In genomic region chr11:62905927-62906531, GRCh38 we compare ENCODE assay signal across 1 cellular context.
TF ChIP-seq lines count a peak whose summit lies in the region.

No MANE protein-coding gene starts in this region.

TF ChIP-seq in K562, 482 proteins besides CTCF, POLR2A, EP300 and RAD21 (continued from another document and continues in another):
- TF ChIP-seq ARNT (IDR thresholded peaks at IDR 0.05) (0 out of 4 replicates have a peak, but pooled peaks of 1 of the 2 experiments have one; percentile 37), TBL1XR1 (IDR thresholded peaks at IDR 0.05; ENCODE audit: low read length in 2 of 2) (peak in 1 of 2 experiments; percentile 51; a peak in 2 of 4 replicates), RCOR1 (IDR thresholded peaks at IDR 0.05; ENCODE audit: borderline replicate concordance in 1 of 2, low read depth in 2 of 2, low read length in 2 of 2) (peak in 1 of 2 experiments; percentile 87; a peak in 2 of 4 replicates), NEUROD1 (IDR thresholded peaks at IDR 0.05; ENCODE audit: borderline replicate concordance, low read depth, low read length, partially characterized antibody) (no peak), TRIM25 (IDR thresholded peaks at IDR 0.05; ENCODE audit: borderline replicate concordance) (no peak), FOXK1 (CRISPR knock-in tag; IDR thresholded peaks at IDR 0.05; ENCODE audit: borderline replicate concordance) (peak; percentile 55; the same call in 1 of the 2 replicates), NCOA6 (IDR thresholded peaks at IDR 0.05) (no peak), GTF2A2 (tag; IDR thresholded peaks at IDR 0.05) (no peak), POU5F1 (IDR thresholded peaks at IDR 0.05; ENCODE audit: borderline replicate concordance, low read depth, low read length, partially characterized antibody) (no peak), BCOR (IDR thresholded peaks at IDR 0.05) (peak; percentile 17; the same call in 1 of the 2 replicates), ZNF740 (CRISPR knock-in tag; IDR thresholded peaks at IDR 0.05) (no peak), ZNF740 (tag; IDR thresholded peaks at IDR 0.05) (no peak), CBFA2T2 (conservative IDR thresholded peaks at IDR 0.05) (peak; percentile 21; the same call in 1 of the 2 replicates), TOE1 (IDR thresholded peaks at IDR 0.05; ENCODE audit: borderline replicate concordance) (no peak), TOE1 (CRISPR knock-in tag; IDR thresholded peaks at IDR 0.05; ENCODE audit: borderline replicate concordance, low read depth) (no peak), DPF2 (IDR thresholded peaks at IDR 0.05) (peak; percentile 47; the same call in 1 of the 2 replicates), TAL1 (IDR thresholded peaks at IDR 0.05) (peak; percentile 59; the same call in 1 of the 2 replicates), JUND (IDR thresholded peaks at IDR 0.05; ENCODE audit: borderline replicate concordance, low read depth, low read length) (peak; percentile 48; the same call in 1 of the 2 replicates), JUND (tag; IDR thresholded peaks at IDR 0.05; ENCODE audit: borderline replicate concordance, low read depth, low read length) (no peak), MAZ (CRISPR knock-in tag; conservative IDR thresholded peaks at IDR 0.05 in 1 of 2, IDR thresholded peaks at IDR 0.05 in 1 of 2) (no peak; a peak in 1 of 4 replicates), CHD2 (IDR thresholded peaks at IDR 0.05; ENCODE audit: low read depth, low read length) (peak; percentile 31; the same call in 1 of the 2 replicates), ZNF143 (CRISPR knock-in tag; IDR thresholded peaks at IDR 0.05) (no peak), HDAC6 (IDR thresholded peaks at IDR 0.05; ENCODE audit: low read depth, low read length) (no peak), PRDM10 (IDR thresholded peaks at IDR 0.05; ENCODE audit: partially characterized antibody) (peak; percentile 24), ZKSCAN8 (CRISPR knock-in tag; IDR thresholded peaks at IDR 0.05) (no peak), PHF21A (IDR thresholded peaks at IDR 0.05; ENCODE audit: borderline replicate concordance, low read depth) (no peak), SOX6 (IDR thresholded peaks at IDR 0.05) (0 out of 2 replicates have a peak, but pooled peaks have one; percentile 26), ZNF121 (CRISPR knock-in tag; conservative IDR thresholded peaks at IDR 0.05) (no peak), MYNN (IDR thresholded peaks at IDR 0.05) (peak; percentile 55; the same call in 1 of the 2 replicates), MYNN (CRISPR knock-in tag; IDR thresholded peaks at IDR 0.05) (no peak), ZNF253 (CRISPR knock-in tag; conservative IDR thresholded peaks at IDR 0.05) (no peak), XRCC5 (IDR thresholded peaks at IDR 0.05; ENCODE audit: low read depth, low read length) (peak; percentile 95), RB1 (IDR thresholded peaks at IDR 0.05; ENCODE audit: low read depth) (peak; percentile 36; the same call in 1 of the 2 replicates), SMC3 (conservative IDR thresholded peaks at IDR 0.05; ENCODE audit: insufficient read depth, low read depth, low read length) (peak; percentile 95), MYC (IDR thresholded peaks at IDR 0.05; ENCODE audit: low read depth, low read length) (0 out of 2 replicates have a peak, but pooled peaks have one; percentile 23), MYC (CRISPR knock-in tag; IDR thresholded peaks at IDR 0.05; ENCODE audit: borderline replicate concordance, low read depth) (no peak), STAG1 (CRISPR knock-in tag; IDR thresholded peaks at IDR 0.05; ENCODE audit: borderline replicate concordance) (peak; percentile 91), KLF16 (IDR thresholded peaks at IDR 0.05) (peak; percentile 68), SREBF1 (IDR thresholded peaks at IDR 0.05; ENCODE audit: borderline replicate concordance, low read depth, low read length) (no peak), POLR3A (IDR thresholded peaks at IDR 0.05; ENCODE audit: borderline replicate concordance, extremely low read depth, insufficient read depth, insufficient read length) (no peak), HNRNPK (IDR thresholded peaks at IDR 0.05; ENCODE audit: low read depth, low read length, poor library complexity, severe bottlenecking) (no peak), ZNF146 (CRISPR knock-in tag; IDR thresholded peaks at IDR 0.05; ENCODE audit: unreplicated experiment) (no peak), DEAF1 (CRISPR knock-in tag; IDR thresholded peaks at IDR 0.05) (peak; percentile 86), SP1 (CRISPR knock-in tag; IDR thresholded peaks at IDR 0.05) (0 out of 2 replicates have a peak, but pooled peaks have one; percentile 52), CBFA2T3 (IDR thresholded peaks at IDR 0.05) (peak; percentile 65), HMGXB4 (CRISPR knock-in tag; IDR thresholded peaks at IDR 0.05) (no peak), TEAD4 (IDR thresholded peaks at IDR 0.05; ENCODE audit: low read length) (peak; percentile 41), TEAD4 (CRISPR knock-in tag; IDR thresholded peaks at IDR 0.05; ENCODE audit: borderline replicate concordance) (no peak), KAT8 (IDR thresholded peaks at IDR 0.05; ENCODE audit: low read depth) (no peak), CTBP1 (IDR thresholded peaks at IDR 0.05; ENCODE audit: borderline replicate concordance) (peak; percentile 62; the same call in 1 of the 2 replicates), HLTF (IDR thresholded peaks at IDR 0.05) (no peak), JUN (IDR thresholded peaks at IDR 0.05; ENCODE audit: borderline replicate concordance, low read depth, low read length) (0 out of 2 replicates have a peak, but pooled peaks have one; percentile 12), JUN (CRISPR knock-in tag; IDR thresholded peaks at IDR 0.05; ENCODE audit: borderline replicate concordance) (no peak), ZMIZ1 (IDR thresholded peaks at IDR 0.05; ENCODE audit: low read depth in 2 of 2, low read length in 2 of 2) (peak in 1 of 2 experiments; percentile 71; a peak in 1 of 4 replicates), BHLHE40 (IDR thresholded peaks at IDR 0.05; ENCODE audit: low read length) (peak; percentile 48; the same call in 1 of the 2 replicates), HMG20B (CRISPR knock-in tag; IDR thresholded peaks at IDR 0.05) (no peak), U2AF2 (optimal IDR thresholded peaks at IDR 0.05; ENCODE audit: low read depth, low read length) (no peak), ZNF551 (CRISPR knock-in tag; IDR thresholded peaks at IDR 0.05) (no peak), HCFC1 (IDR thresholded peaks at IDR 0.05; ENCODE audit: low read depth, low read length) (0 out of 2 replicates have a peak, but pooled peaks have one; percentile 37), NFIC (IDR thresholded peaks at IDR 0.05) (peak; percentile 41; the same call in 1 of the 2 replicates), RBM39 (optimal IDR thresholded peaks at IDR 0.05; ENCODE audit: low read depth, low read length) (peak; percentile 64), TCF3 (CRISPR knock-in tag; IDR thresholded peaks at IDR 0.05) (peak; percentile 63; the same call in 1 of the 2 replicates), ETV5 (CRISPR knock-in tag; IDR thresholded peaks at IDR 0.05; ENCODE audit: low read depth) (no peak), ELF1 (tag; IDR thresholded peaks at IDR 0.05) (no peak), FOXK2 (conservative IDR thresholded peaks at IDR 0.05 in 1 of 2, IDR thresholded peaks at IDR 0.05 in 1 of 2; ENCODE audit: low read depth in 2 of 2) (0 out of 4 replicates have a peak, but pooled peaks of 1 of the 2 experiments have one; percentile 52), CC2D1A (IDR thresholded peaks at IDR 0.05) (peak; percentile 85), CHCHD3 (CRISPR knock-in tag; IDR thresholded peaks at IDR 0.05) (no peak)
